ENCODE assay signal across 8 cellular contexts in genomic region chr1:64171797-64172281, GRCh38. TPM values are rescaled to one million over a fixed set of nuclear protein-coding genes. Genes with fewer than 3 reads are reported as not detected.
DNase-seq lines count a peak whose midpoint lies in the region; ATAC-seq and TF ChIP-seq lines count a peak whose summit lies in the region.

No MANE protein-coding gene starts in this region.

- H3K27ac Mint-ChIP-seq in mesothelial cell of epicardium (peak overlapping the region; percentile 85), glutamatergic neuron (ENCODE audit: unreplicated experiment) (no peak overlapping the region)

- H3K36me3 Mint-ChIP-seq in mesothelial cell of epicardium (peaks cover 53% of the 10 kb centered on the region), glutamatergic neuron (ENCODE audit: unreplicated experiment) (peaks cover 22% of the 10 kb centered on the region)

- H3K4me3 ChIP-seq in AG09309 (ENCODE audit: control insufficient read depth, low read depth, low read length), result no peak overlapping the region

- ATAC-seq in GM19372 (IDR thresholded peaks at IDR 0.05; ENCODE audit: low read depth, unreplicated experiment), result peak; percentile 62
- ATAC-seq in HG03432 (IDR thresholded peaks at IDR 0.05; ENCODE audit: unreplicated experiment), result peak; percentile 84

- DNase-seq in AG09309 (ENCODE audit: low read depth) (peak; percentile 10), SK-N-DZ (ENCODE audit: low spot score) (peak; percentile 69), mesothelial cell of epicardium (ENCODE audit: low spot score in 2 of 2, unreplicated experiment in 2 of 2) (no peak), cerebellar cortex (ENCODE audit: low spot score) (no peak), NCI-H1417 treated with DMSO at 0.1 percent for 48 hours (lab: John Stamatoyannopoulos, UW) (no peak), glutamatergic neuron (no peak)

- TF ChIP-seq CTCF in AG09309 (IDR thresholded peaks at IDR 0.05; ENCODE audit: control insufficient read depth, insufficient read depth, low read depth, low read length, missing control alignments) (no peak), mesothelial cell of epicardium (IDR thresholded peaks at IDR 0.05; ENCODE audit: unreplicated experiment) (no peak), glutamatergic neuron (IDR thresholded peaks at IDR 0.05; ENCODE audit: partially characterized antibody, unreplicated experiment) (no peak)

- H3K4me1 Mint-ChIP-seq in mesothelial cell of epicardium, result peaks cover 48% of the 10 kb centered on the region
- peaks cover 9% of the 10 kb centered on the region for H3K4me1 Mint-ChIP-seq in glutamatergic neuron (ENCODE audit: low read depth, unreplicated experiment)

- no peak overlapping the region for H3K4me3 Mint-ChIP-seq in mesothelial cell of epicardium
- H3K4me3 Mint-ChIP-seq in glutamatergic neuron (ENCODE audit: unreplicated experiment), result no peak overlapping the region

- H3K27me3 Mint-ChIP-seq in mesothelial cell of epicardium (ENCODE audit: low read depth), result no peaks in the 10 kb centered on the region
- H3K27me3 Mint-ChIP-seq in glutamatergic neuron (ENCODE audit: unreplicated experiment), result no peaks in the 10 kb centered on the region

- peaks cover 21% of the 10 kb centered on the region for H3K9me3 Mint-ChIP-seq in mesothelial cell of epicardium
- no peaks in the 10 kb centered on the region for H3K9me3 Mint-ChIP-seq in glutamatergic neuron (ENCODE audit: unreplicated experiment)

RNA-seq across cellular contexts. Expression of gene UBE2U, which starts 31.6 kb away (rescaled TPM):
- not detected in 2 replicates for polyA plus RNA-seq in SK-N-DZ (2014; cell fraction: cytosol; rRNA removed)
- not detected in 2 replicates for polyA plus RNA-seq in SK-N-DZ (2014; cell fraction: nucleus; rRNA removed)
- total RNA-seq in mesothelial cell of epicardium, result not detected in 3 replicates
- total RNA-seq in glutamatergic neuron (ENCODE audit: unreplicated experiment), result not detected

Comparison
In these comparisons a context has a peak if more than half of its experiments do, and no peak if none do; other contexts are left out.
1. DNase-seq: peak in AG09309 (single experiment) and SK-N-DZ (single experiment); none in mesothelial cell of epicardium (0 of 2), cerebellar cortex (single experiment), NCI-H1417 treated with DMSO at 0.1 percent for 48 hours (single experiment) and glutamatergic neuron (single experiment).